In the genomic region with DNA sequence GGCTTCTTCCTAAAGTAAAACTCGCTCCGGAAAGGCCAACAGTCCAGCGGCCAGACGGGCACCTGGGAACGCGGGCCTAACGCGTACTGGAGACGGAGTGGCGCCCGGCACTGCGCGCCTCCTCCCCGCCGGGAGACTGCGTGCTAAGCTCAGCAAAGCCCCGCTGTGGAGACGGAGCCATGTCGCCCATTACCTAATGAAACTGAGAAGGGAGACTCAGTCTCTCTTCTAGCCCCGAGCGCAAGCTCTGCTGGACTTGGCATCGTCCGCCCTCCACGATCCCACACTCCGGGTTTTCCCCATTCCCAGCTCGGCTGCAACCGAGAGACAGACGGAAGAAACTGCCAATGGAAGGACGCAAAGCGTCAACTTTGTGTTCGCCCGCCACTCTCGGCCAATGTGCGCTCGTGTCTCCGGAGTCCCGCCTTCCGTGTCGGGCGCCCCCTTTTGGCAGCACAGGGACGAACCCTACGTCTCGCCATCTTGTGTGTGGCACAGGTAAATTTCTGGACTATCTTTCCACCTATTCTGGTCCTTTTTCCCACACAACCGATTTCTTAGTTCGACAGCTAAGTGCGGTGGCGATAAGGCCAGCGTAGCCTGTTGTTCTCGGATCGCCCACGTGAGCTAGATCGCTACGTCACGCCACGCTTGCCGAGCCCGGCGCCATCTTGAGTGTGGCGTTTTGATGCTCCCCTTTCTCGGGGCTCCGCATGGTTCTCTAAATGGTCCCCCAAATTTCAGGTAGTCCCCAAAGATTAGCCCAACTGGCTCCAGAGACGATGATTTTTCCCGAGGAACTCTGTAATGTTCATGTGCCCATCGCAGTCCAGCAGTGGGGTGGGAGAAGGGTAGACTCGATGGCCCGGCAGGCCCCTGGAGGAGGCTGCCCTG, we compare ENCODE assay signal across 1 cellular context.
TF ChIP-seq lines count a peak whose summit lies in the region.

No MANE protein-coding gene starts in this region.

TF ChIP-seq in K562, 482 proteins besides CTCF, POLR2A, EP300 and RAD21 (continued from another document and continues in another):
- TF ChIP-seq, protein P1, sequence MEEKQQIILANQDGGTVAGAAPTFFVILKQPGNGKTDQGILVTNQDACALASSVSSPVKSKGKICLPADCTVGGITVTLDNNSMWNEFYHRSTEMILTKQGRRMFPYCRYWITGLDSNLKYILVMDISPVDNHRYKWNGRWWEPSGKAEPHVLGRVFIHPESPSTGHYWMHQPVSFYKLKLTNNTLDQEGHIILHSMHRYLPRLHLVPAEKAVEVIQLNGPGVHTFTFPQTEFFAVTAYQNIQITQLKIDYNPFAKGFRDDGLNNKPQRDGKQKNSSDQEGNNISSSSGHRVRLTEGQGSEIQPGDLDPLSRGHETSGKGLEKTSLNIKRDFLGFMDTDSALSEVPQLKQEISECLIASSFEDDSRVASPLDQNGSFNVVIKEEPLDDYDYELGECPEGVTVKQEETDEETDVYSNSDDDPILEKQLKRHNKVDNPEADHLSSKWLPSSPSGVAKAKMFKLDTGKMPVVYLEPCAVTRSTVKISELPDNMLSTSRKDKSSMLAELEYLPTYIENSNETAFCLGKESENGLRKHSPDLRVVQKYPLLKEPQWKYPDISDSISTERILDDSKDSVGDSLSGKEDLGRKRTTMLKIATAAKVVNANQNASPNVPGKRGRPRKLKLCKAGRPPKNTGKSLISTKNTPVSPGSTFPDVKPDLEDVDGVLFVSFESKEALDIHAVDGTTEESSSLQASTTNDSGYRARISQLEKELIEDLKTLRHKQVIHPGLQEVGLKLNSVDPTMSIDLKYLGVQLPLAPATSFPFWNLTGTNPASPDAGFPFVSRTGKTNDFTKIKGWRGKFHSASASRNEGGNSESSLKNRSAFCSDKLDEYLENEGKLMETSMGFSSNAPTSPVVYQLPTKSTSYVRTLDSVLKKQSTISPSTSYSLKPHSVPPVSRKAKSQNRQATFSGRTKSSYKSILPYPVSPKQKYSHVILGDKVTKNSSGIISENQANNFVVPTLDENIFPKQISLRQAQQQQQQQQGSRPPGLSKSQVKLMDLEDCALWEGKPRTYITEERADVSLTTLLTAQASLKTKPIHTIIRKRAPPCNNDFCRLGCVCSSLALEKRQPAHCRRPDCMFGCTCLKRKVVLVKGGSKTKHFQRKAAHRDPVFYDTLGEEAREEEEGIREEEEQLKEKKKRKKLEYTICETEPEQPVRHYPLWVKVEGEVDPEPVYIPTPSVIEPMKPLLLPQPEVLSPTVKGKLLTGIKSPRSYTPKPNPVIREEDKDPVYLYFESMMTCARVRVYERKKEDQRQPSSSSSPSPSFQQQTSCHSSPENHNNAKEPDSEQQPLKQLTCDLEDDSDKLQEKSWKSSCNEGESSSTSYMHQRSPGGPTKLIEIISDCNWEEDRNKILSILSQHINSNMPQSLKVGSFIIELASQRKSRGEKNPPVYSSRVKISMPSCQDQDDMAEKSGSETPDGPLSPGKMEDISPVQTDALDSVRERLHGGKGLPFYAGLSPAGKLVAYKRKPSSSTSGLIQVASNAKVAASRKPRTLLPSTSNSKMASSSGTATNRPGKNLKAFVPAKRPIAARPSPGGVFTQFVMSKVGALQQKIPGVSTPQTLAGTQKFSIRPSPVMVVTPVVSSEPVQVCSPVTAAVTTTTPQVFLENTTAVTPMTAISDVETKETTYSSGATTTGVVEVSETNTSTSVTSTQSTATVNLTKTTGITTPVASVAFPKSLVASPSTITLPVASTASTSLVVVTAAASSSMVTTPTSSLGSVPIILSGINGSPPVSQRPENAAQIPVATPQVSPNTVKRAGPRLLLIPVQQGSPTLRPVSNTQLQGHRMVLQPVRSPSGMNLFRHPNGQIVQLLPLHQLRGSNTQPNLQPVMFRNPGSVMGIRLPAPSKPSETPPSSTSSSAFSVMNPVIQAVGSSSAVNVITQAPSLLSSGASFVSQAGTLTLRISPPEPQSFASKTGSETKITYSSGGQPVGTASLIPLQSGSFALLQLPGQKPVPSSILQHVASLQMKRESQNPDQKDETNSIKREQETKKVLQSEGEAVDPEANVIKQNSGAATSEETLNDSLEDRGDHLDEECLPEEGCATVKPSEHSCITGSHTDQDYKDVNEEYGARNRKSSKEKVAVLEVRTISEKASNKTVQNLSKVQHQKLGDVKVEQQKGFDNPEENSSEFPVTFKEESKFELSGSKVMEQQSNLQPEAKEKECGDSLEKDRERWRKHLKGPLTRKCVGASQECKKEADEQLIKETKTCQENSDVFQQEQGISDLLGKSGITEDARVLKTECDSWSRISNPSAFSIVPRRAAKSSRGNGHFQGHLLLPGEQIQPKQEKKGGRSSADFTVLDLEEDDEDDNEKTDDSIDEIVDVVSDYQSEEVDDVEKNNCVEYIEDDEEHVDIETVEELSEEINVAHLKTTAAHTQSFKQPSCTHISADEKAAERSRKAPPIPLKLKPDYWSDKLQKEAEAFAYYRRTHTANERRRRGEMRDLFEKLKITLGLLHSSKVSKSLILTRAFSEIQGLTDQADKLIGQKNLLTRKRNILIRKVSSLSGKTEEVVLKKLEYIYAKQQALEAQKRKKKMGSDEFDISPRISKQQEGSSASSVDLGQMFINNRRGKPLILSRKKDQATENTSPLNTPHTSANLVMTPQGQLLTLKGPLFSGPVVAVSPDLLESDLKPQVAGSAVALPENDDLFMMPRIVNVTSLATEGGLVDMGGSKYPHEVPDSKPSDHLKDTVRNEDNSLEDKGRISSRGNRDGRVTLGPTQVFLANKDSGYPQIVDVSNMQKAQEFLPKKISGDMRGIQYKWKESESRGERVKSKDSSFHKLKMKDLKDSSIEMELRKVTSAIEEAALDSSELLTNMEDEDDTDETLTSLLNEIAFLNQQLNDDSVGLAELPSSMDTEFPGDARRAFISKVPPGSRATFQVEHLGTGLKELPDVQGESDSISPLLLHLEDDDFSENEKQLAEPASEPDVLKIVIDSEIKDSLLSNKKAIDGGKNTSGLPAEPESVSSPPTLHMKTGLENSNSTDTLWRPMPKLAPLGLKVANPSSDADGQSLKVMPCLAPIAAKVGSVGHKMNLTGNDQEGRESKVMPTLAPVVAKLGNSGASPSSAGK (IDR thresholded peaks at IDR 0.05) = peak; percentile 71
- TF ChIP-seq ZNF561 (CRISPR knock-in tag; conservative IDR thresholded peaks at IDR 0.05) = no peak
- TF ChIP-seq ARID2 (IDR thresholded peaks at IDR 0.05) = no peak
- TF ChIP-seq OTX1 (CRISPR knock-in tag; IDR thresholded peaks at IDR 0.05) = no peak
- no peak; the same call in 1 of the 2 replicates for TF ChIP-seq ZNF12 (CRISPR knock-in tag; IDR thresholded peaks at IDR 0.05)
- TF ChIP-seq, protein P2, sequence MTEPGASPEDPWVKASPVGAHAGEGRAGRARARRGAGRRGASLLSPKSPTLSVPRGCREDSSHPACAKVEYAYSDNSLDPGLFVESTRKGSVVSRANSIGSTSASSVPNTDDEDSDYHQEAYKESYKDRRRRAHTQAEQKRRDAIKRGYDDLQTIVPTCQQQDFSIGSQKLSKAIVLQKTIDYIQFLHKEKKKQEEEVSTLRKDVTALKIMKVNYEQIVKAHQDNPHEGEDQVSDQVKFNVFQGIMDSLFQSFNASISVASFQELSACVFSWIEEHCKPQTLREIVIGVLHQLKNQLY (CRISPR knock-in tag; conservative IDR thresholded peaks at IDR 0.05) = no peak
- TF ChIP-seq CBFA2T3 (IDR thresholded peaks at IDR 0.05) = no peak
- peak; percentile 43 for TF ChIP-seq POLR2B (IDR thresholded peaks at IDR 0.05; ENCODE audit: low read depth, partially characterized antibody)
- peak; percentile 17; the same call in 1 of the 2 replicates for TF ChIP-seq HNRNPL (IDR thresholded peaks at IDR 0.05; ENCODE audit: low read depth, low read length)
- no peak for TF ChIP-seq ZZZ3 (IDR thresholded peaks at IDR 0.05)
- TF ChIP-seq, protein P3, sequence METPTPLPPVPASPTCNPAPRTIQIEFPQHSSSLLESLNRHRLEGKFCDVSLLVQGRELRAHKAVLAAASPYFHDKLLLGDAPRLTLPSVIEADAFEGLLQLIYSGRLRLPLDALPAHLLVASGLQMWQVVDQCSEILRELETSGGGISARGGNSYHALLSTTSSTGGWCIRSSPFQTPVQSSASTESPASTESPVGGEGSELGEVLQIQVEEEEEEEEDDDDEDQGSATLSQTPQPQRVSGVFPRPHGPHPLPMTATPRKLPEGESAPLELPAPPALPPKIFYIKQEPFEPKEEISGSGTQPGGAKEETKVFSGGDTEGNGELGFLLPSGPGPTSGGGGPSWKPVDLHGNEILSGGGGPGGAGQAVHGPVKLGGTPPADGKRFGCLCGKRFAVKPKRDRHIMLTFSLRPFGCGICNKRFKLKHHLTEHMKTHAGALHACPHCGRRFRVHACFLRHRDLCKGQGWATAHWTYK (CRISPR knock-in tag; IDR thresholded peaks at IDR 0.05) = no peak
- no peak for TF ChIP-seq RFX5 (IDR thresholded peaks at IDR 0.05; ENCODE audit: low read depth, low read length)
- TF ChIP-seq, protein P4, sequence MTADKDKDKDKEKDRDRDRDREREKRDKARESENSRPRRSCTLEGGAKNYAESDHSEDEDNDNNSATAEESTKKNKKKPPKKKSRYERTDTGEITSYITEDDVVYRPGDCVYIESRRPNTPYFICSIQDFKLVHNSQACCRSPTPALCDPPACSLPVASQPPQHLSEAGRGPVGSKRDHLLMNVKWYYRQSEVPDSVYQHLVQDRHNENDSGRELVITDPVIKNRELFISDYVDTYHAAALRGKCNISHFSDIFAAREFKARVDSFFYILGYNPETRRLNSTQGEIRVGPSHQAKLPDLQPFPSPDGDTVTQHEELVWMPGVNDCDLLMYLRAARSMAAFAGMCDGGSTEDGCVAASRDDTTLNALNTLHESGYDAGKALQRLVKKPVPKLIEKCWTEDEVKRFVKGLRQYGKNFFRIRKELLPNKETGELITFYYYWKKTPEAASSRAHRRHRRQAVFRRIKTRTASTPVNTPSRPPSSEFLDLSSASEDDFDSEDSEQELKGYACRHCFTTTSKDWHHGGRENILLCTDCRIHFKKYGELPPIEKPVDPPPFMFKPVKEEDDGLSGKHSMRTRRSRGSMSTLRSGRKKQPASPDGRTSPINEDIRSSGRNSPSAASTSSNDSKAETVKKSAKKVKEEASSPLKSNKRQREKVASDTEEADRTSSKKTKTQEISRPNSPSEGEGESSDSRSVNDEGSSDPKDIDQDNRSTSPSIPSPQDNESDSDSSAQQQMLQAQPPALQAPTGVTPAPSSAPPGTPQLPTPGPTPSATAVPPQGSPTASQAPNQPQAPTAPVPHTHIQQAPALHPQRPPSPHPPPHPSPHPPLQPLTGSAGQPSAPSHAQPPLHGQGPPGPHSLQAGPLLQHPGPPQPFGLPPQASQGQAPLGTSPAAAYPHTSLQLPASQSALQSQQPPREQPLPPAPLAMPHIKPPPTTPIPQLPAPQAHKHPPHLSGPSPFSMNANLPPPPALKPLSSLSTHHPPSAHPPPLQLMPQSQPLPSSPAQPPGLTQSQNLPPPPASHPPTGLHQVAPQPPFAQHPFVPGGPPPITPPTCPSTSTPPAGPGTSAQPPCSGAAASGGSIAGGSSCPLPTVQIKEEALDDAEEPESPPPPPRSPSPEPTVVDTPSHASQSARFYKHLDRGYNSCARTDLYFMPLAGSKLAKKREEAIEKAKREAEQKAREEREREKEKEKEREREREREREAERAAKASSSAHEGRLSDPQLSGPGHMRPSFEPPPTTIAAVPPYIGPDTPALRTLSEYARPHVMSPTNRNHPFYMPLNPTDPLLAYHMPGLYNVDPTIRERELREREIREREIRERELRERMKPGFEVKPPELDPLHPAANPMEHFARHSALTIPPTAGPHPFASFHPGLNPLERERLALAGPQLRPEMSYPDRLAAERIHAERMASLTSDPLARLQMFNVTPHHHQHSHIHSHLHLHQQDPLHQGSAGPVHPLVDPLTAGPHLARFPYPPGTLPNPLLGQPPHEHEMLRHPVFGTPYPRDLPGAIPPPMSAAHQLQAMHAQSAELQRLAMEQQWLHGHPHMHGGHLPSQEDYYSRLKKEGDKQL (CRISPR knock-in tag; IDR thresholded peaks at IDR 0.05; ENCODE audit: borderline replicate concordance) = no peak
- TF ChIP-seq KHSRP (IDR thresholded peaks at IDR 0.05) = no peak
- peak; percentile 90 for TF ChIP-seq ASH1L (IDR thresholded peaks at IDR 0.05; ENCODE audit: borderline replicate concordance, low read depth, partially characterized antibody)
- TF ChIP-seq, protein P5, sequence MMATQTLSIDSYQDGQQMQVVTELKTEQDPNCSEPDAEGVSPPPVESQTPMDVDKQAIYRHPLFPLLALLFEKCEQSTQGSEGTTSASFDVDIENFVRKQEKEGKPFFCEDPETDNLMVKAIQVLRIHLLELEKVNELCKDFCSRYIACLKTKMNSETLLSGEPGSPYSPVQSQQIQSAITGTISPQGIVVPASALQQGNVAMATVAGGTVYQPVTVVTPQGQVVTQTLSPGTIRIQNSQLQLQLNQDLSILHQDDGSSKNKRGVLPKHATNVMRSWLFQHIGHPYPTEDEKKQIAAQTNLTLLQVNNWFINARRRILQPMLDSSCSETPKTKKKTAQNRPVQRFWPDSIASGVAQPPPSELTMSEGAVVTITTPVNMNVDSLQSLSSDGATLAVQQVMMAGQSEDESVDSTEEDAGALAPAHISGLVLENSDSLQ (IDR thresholded peaks at IDR 0.05) = peak; percentile 98
- no peak for TF ChIP-seq NBN (IDR thresholded peaks at IDR 0.05; ENCODE audit: low read depth)
- no peak for TF ChIP-seq RCOR1 (IDR thresholded peaks at IDR 0.05; ENCODE audit: borderline replicate concordance in 1 of 2, low read depth in 2 of 2, low read length in 2 of 2)
- no peak for TF ChIP-seq STAT5B (CRISPR knock-in tag; IDR thresholded peaks at IDR 0.05)
- no peak for TF ChIP-seq KLF10 (CRISPR knock-in tag; IDR thresholded peaks at IDR 0.05)
- TF ChIP-seq KLF6 (CRISPR knock-in tag; IDR thresholded peaks at IDR 0.05; ENCODE audit: borderline replicate concordance) = no peak; the same call in 1 of the 2 replicates
- no peak for TF ChIP-seq CEBPB (tag; IDR thresholded peaks at IDR 0.05)
- peak; percentile 61 for TF ChIP-seq MYBL2 (IDR thresholded peaks at IDR 0.05; ENCODE audit: low read depth)
- no peak for TF ChIP-seq MYBL2 (CRISPR knock-in tag; IDR thresholded peaks at IDR 0.05; ENCODE audit: borderline replicate concordance)
- peak; percentile 65 for TF ChIP-seq SUPT5H (IDR thresholded peaks at IDR 0.05)
- no peak for TF ChIP-seq SMAD3 (CRISPR knock-in tag; conservative IDR thresholded peaks at IDR 0.05)
- no peak for TF ChIP-seq DNMT1 (IDR thresholded peaks at IDR 0.05)
- TF ChIP-seq ZNF133 (CRISPR knock-in tag; IDR thresholded peaks at IDR 0.05) = no peak
- no peak for TF ChIP-seq EWSR1 (IDR thresholded peaks at IDR 0.05; ENCODE audit: borderline replicate concordance, low read depth, partially characterized antibody)
- no peak for TF ChIP-seq NCOA2 (IDR thresholded peaks at IDR 0.05; ENCODE audit: partially characterized antibody in 2 of 2)
- TF ChIP-seq NR2F6 (CRISPR knock-in tag; IDR thresholded peaks at IDR 0.05) = no peak
- TF ChIP-seq, protein P6, sequence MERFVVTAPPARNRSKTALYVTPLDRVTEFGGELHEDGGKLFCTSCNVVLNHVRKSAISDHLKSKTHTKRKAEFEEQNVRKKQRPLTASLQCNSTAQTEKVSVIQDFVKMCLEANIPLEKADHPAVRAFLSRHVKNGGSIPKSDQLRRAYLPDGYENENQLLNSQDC (CRISPR knock-in tag; IDR thresholded peaks at IDR 0.05) = no peak
- TF ChIP-seq SRSF3 (IDR thresholded peaks at IDR 0.05; ENCODE audit: insufficient read depth, low read length) = 0 out of 2 replicates have a peak, but pooled peaks have one; percentile 44
- no peak for TF ChIP-seq RUNX1 (IDR thresholded peaks at IDR 0.05; ENCODE audit: low read depth)
